Comparison of ENCODE assay signal across 1 cellular context in genomic region chr10:71981024-71981867, GRCh38.
TF ChIP-seq lines count a peak whose summit lies in the region.

No MANE protein-coding gene starts in this region.

TF ChIP-seq in HepG2, 621 proteins besides CTCF, POLR2A, EP300 and RAD21 (continued from another document and continues in another):
- TF ChIP-seq ZBTB39 (CRISPR knock-in tag; IDR thresholded peaks at IDR 0.05) = no peak
- no peak for TF ChIP-seq ZBTB49 (CRISPR knock-in tag; IDR thresholded peaks at IDR 0.05; ENCODE audit: borderline replicate concordance)
- peak; percentile 65; the same call in 1 of the 2 replicates for TF ChIP-seq ZFP91 (CRISPR knock-in tag; IDR thresholded peaks at IDR 0.05; ENCODE audit: borderline replicate concordance)
- no peak for TF ChIP-seq CEBPZ (IDR thresholded peaks at IDR 0.05; ENCODE audit: low read length)
- 0 out of 2 replicates have a peak, but pooled peaks have one; percentile 39 for TF ChIP-seq ZNF770 (CRISPR knock-in tag; IDR thresholded peaks at IDR 0.05)
- no peak for TF ChIP-seq ZNF256 (CRISPR knock-in tag; conservative IDR thresholded peaks at IDR 0.05)
- TF ChIP-seq ZNF281 (CRISPR knock-in tag; IDR thresholded peaks at IDR 0.05; ENCODE audit: borderline replicate concordance) = peak; percentile 40; the same call in 1 of the 2 replicates
- 0 out of 2 replicates have a peak, but pooled peaks have one; percentile 61 for TF ChIP-seq ZBTB43 (CRISPR knock-in tag; conservative IDR thresholded peaks at IDR 0.05)
- TF ChIP-seq TFDP2 (CRISPR knock-in tag; IDR thresholded peaks at IDR 0.05) = no peak
- no peak for TF ChIP-seq ZNF710 (CRISPR knock-in tag; IDR thresholded peaks at IDR 0.05; ENCODE audit: borderline replicate concordance)
- no peak for TF ChIP-seq ZNF24 (IDR thresholded peaks at IDR 0.05)
- TF ChIP-seq ZNF678 (CRISPR knock-in tag; IDR thresholded peaks at IDR 0.05) = no peak
- TF ChIP-seq ZUFSP (CRISPR knock-in tag; IDR thresholded peaks at IDR 0.05; ENCODE audit: borderline replicate concordance) = no peak
- TF ChIP-seq ELK4 (CRISPR knock-in tag; IDR thresholded peaks at IDR 0.05; ENCODE audit: borderline replicate concordance) = no peak
- TF ChIP-seq ATF7 (IDR thresholded peaks at IDR 0.05) = no peak
- no peak for TF ChIP-seq ATF7 (CRISPR knock-in tag; IDR thresholded peaks at IDR 0.05)
- TF ChIP-seq TSC22D2 (CRISPR knock-in tag; IDR thresholded peaks at IDR 0.05; ENCODE audit: borderline replicate concordance) = no peak
- no peak; the same call in 1 of the 2 replicates for TF ChIP-seq NR2F2 (IDR thresholded peaks at IDR 0.05; ENCODE audit: borderline replicate concordance, low read depth)
- TF ChIP-seq ATF7-NPFF (CRISPR knock-in tag; IDR thresholded peaks at IDR 0.05; ENCODE audit: low read depth) = no peak
- no peak for TF ChIP-seq ZNF800 (CRISPR knock-in tag; IDR thresholded peaks at IDR 0.05)
- no peak for TF ChIP-seq ZNF136 (CRISPR knock-in tag; IDR thresholded peaks at IDR 0.05; ENCODE audit: low read depth)
- TF ChIP-seq IRX3 (CRISPR knock-in tag; IDR thresholded peaks at IDR 0.05; ENCODE audit: borderline replicate concordance, low read depth) = no peak
